Comparison of ENCODE assay signal across 8 cellular contexts in genomic region chr5:178839319-178839704, GRCh38. TPM values are rescaled to one million over a fixed set of nuclear protein-coding genes. Genes with fewer than 3 reads are reported as not detected.
DNase-seq lines count a peak whose midpoint lies in the region; ATAC-seq and TF ChIP-seq lines count a peak whose summit lies in the region.

No MANE protein-coding gene starts in this region.

- no peak overlapping the region for H3K4me3 Mint-ChIP-seq in Calu3 (ENCODE audit: low read depth, unreplicated experiment)
- no peak overlapping the region for H3K4me3 Mint-ChIP-seq in nephron progenitor cell

- BruUV-seq in Calu3 (replicated peaks; lab: Mats Ljungman, UMichigan), result no TSS peak

- H3K9me3 Mint-ChIP-seq in Calu3 (ENCODE audit: low read depth, unreplicated experiment), result peaks cover 15% of the 10 kb centered on the region
- peaks cover 30% of the 10 kb centered on the region for H3K9me3 Mint-ChIP-seq in nephron progenitor cell

- H3K27me3 Mint-ChIP-seq in Calu3 (ENCODE audit: unreplicated experiment), result no peaks in the 10 kb centered on the region
- peaks cover 12% of the 10 kb centered on the region for H3K27me3 Mint-ChIP-seq in nephron progenitor cell (ENCODE audit: low read depth, poor library complexity)

- ATAC-seq in HG03095 (IDR thresholded peaks at IDR 0.05; ENCODE audit: unreplicated experiment), result no peak

- H3K36me3 Mint-ChIP-seq in Calu3 (ENCODE audit: insufficient read depth, unreplicated experiment), result peaks cover 3% of the 10 kb centered on the region
- H3K36me3 Mint-ChIP-seq in nephron progenitor cell (ENCODE audit: low read depth), result no peaks in the 10 kb centered on the region

- H3K4me3 ChIP-seq in epithelial cell of esophagus (ENCODE audit: low read length), result no peak overlapping the region

- TF ChIP-seq CTCF in Calu3 (IDR thresholded peaks at IDR 0.05; ENCODE audit: unreplicated experiment) (no peak), epithelial cell of esophagus (IDR thresholded peaks at IDR 0.05; ENCODE audit: insufficient read depth, low read depth, low read length, missing control alignments) (peak; percentile 82), nephron progenitor cell (IDR thresholded peaks at IDR 0.05) (peak; percentile 56)

- H3K27ac Mint-ChIP-seq in Calu3 (ENCODE audit: unreplicated experiment) (no peak overlapping the region), nephron progenitor cell (no peak overlapping the region)

- DNase-seq in Calu3, result peak; percentile 27
- peak; percentile 35 for DNase-seq in MV-4-11 (lab: John Stamatoyannopoulos, UW)
- DNase-seq in activated CD4-positive, alpha-beta T cell treated with anti-CD3 and anti-CD28 coated beads, Interleukin-2, amount 50 U/mL, for 1 hour, result peak; percentile 38
- peak; percentile 71 for DNase-seq in epithelial cell of esophagus (ENCODE audit: low read depth)
- DNase-seq in nephron progenitor cell, result peak; percentile 70
- peak; percentile 79 for DNase-seq in ureter (ENCODE audit: low spot score)
- DNase-seq in KG1 (lab: John Stamatoyannopoulos, UW), result no peak

- intact Hi-C loops in Calu3 (cut with micrococcal nuclease; ENCODE audit: unreplicated experiment), result loop anchor here (10.0 kb wide), 1 partner anchor 1835 kb away; no protein-coding TSS in a partner anchor

- H3K4me1 Mint-ChIP-seq in Calu3 (ENCODE audit: low read depth, unreplicated experiment), result no peaks in the 10 kb centered on the region
- no peaks in the 10 kb centered on the region for H3K4me1 Mint-ChIP-seq in nephron progenitor cell

- CTCF ChIA-PET in Calu3 (lab: Charles Lee), result no interaction called here

RNA-seq across cellular contexts. Expression of gene ZNF354B, which starts 20.4 kb away (rescaled TPM):
- total RNA-seq in Calu3 (2022) (17.3 and 19.2 TPM in 2 replicates), ureter (15.6 TPM)

RNA-seq across cellular contexts. Expression of gene ZFP2, which starts 56.4 kb away (rescaled TPM):
- 0.33 and 0.34 TPM in 2 replicates for total RNA-seq in Calu3 (2022)
- total RNA-seq in ureter, result 3.0 TPM
